In the genomic region with DNA sequence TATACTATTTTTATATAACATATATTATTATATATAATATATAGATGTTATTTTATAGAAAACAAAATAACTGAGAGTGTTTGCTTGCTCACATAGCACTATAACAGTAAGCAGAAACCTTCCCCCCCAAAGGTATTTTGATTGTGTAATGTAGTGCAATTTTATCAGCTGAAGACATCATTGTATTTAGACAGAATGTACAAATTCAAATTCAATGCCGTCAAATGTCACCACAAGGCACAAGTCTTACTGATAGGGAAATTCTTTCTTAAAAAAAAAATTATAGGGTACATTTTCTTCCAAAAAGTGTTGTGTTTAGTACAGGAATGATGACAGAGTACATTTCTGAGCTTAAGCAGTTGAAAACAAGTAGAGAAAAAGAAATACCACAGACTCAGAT, we compare ENCODE assay signal across 16 cellular contexts.
DNase-seq lines count a peak whose midpoint lies in the region; ATAC-seq and TF ChIP-seq lines count a peak whose summit lies in the region.
"Had no signal": no experiment of that assay in that cellular context is flagged by ENCODE, and none has a peak within 500 bp of the region (broad histone marks: within the 10 kb centered on the region; RNA-seq: fewer than 3 reads in every experiment).

No MANE protein-coding gene starts in this region.

- H2AFZ ChIP-seq in hepatocyte: no peak overlapping the region
- no peak overlapping the region for H2AFZ ChIP-seq in GM23338

- 67% methylated on average over 1 of the region's 1 CpG for WGBS in hepatocyte (ENCODE audit: low lambda C conversion rate, missing lambda C conversion rate)

- H3K27me3 Mint-ChIP-seq in GM23338 (ENCODE audit: insufficient read depth, low read depth, poor library complexity): no peaks in the 10 kb centered on the region
- H3K27me3 Mint-ChIP-seq: CD4-positive, alpha-beta T cell; IgD-negative memory B cell had no signal

- DNase-seq in adipocyte (ENCODE audit: low read depth) (peak; percentile 86), cardiac fibroblast (ENCODE audit: low read depth in 2 of 2) (peak; percentile 10 to 34), hepatocyte (ENCODE audit: low spot score) (peak; percentile 3), activated gamma-delta T cell (lab: John Stamatoyannopoulos, UW) (no peak), foreskin fibroblast (no peak), GM23338 (ENCODE audit: low spot score) (no peak)
- DNase-seq: AML-193; CD4-positive, alpha-beta T cell; DMS153; DMS79; GDM1; H9 had no signal

- H3K4me3 Mint-ChIP-seq in GM23338: no peak overlapping the region
- H3K4me3 Mint-ChIP-seq: CD4-positive, alpha-beta T cell; H9; IgD-negative memory B cell had no signal

- no peak overlapping the region for H3K4me2 ChIP-seq in hepatocyte
- no peak overlapping the region for H3K4me2 ChIP-seq in GM23338
- H3K4me2 ChIP-seq: A549 had no signal

- no peaks in the 10 kb centered on the region for H3K36me3 Mint-ChIP-seq in GM23338 (ENCODE audit: low read depth)
- H3K36me3 Mint-ChIP-seq: IgD-negative memory B cell had no signal

- TF ChIP-seq CTCF in cardiac fibroblast (IDR thresholded peaks at IDR 0.05; ENCODE audit: low read depth, low read length): no peak
- TF ChIP-seq CTCF in hepatocyte (IDR thresholded peaks at IDR 0.05; ENCODE audit: poor library complexity): no peak
- no peak for TF ChIP-seq CTCF in foreskin fibroblast (IDR thresholded peaks at IDR 0.05; ENCODE audit: low read depth, low read length)
- no peak for TF ChIP-seq CTCF in GM23338 (conservative IDR thresholded peaks at IDR 0.05; ENCODE audit: low read depth in 2 of 2)

- H3K4me1 Mint-ChIP-seq in GM23338: peaks cover 7% of the 10 kb centered on the region; the same call in 2 of the 3 replicates
- H3K4me1 Mint-ChIP-seq: IgD-negative memory B cell had no signal

- no peak for ATAC-seq in GM23338
- ATAC-seq: A549, HepG2 had no signal

- no peak overlapping the region for H3K4me3 ChIP-seq in adipocyte (ENCODE audit: low read length)
- H3K4me3 ChIP-seq in cardiac fibroblast (replicated peaks in 1 of 2; ENCODE audit: low read depth in 2 of 2, low read length in 2 of 2): no peak overlapping the region
- H3K4me3 ChIP-seq in hepatocyte: no peak overlapping the region
- H3K4me3 ChIP-seq in foreskin fibroblast (ENCODE audit: low read depth in 1 of 2, low read length in 2 of 2): no peak overlapping the region
- no peak overlapping the region for H3K4me3 ChIP-seq in GM23338
- H3K4me3 ChIP-seq: A549 had no signal

- H3K79me2 ChIP-seq in hepatocyte (no peaks in the 10 kb centered on the region), GM23338 (replicated peaks; ENCODE audit: insufficient read depth) (no peaks in the 10 kb centered on the region)

- no peak overlapping the region for H3K9ac ChIP-seq in adipocyte (ENCODE audit: low read length)

- no peaks in the 10 kb centered on the region for H3K9me3 Mint-ChIP-seq in GM23338

- H3K27ac ChIP-seq in hepatocyte (no peak overlapping the region), GM23338 (ENCODE audit: low read depth) (no peak overlapping the region)
- H3K27ac ChIP-seq: A549, C4-2B had no signal

- no peaks in the 10 kb centered on the region for H3K9me3 ChIP-seq in adipocyte (ENCODE audit: control insufficient read depth, low read length)
- no peaks in the 10 kb centered on the region for H3K9me3 ChIP-seq in hepatocyte (ENCODE audit: low read depth)
- H3K9me3 ChIP-seq: A549 had no signal

- H4K20me1 ChIP-seq in hepatocyte (ENCODE audit: insufficient read depth, poor library complexity, severe bottlenecking) (no peaks in the 10 kb centered on the region), GM23338 (replicated peaks; ENCODE audit: insufficient read depth) (no peaks in the 10 kb centered on the region)

- H3F3A ChIP-seq in GM23338 (replicated peaks; ENCODE audit: low read depth): no peaks in the 10 kb centered on the region

- H3K27me3 ChIP-seq in adipocyte (replicated peaks; ENCODE audit: control insufficient read depth, insufficient read depth, low read length) (no peaks in the 10 kb centered on the region), hepatocyte (no peaks in the 10 kb centered on the region), GM23338 (ENCODE audit: insufficient read depth) (no peaks in the 10 kb centered on the region)

- H3K4me1 ChIP-seq in adipocyte (ENCODE audit: control insufficient read depth, insufficient read depth, low read length) (peaks cover 4% of the 10 kb centered on the region), hepatocyte (ENCODE audit: insufficient read depth) (no peaks in the 10 kb centered on the region), GM23338 (ENCODE audit: insufficient read depth) (no peaks in the 10 kb centered on the region)
- H3K4me1 ChIP-seq: A549 had no signal

- no peaks in the 10 kb centered on the region for H3K9me2 ChIP-seq in hepatocyte (replicated peaks; ENCODE audit: insufficient read depth)
- no peaks in the 10 kb centered on the region for H3K9me2 ChIP-seq in GM23338 (ENCODE audit: insufficient read depth)

- no peaks in the 10 kb centered on the region for H3K36me3 ChIP-seq in adipocyte (ENCODE audit: control insufficient read depth, insufficient read depth, low read length, severe bottlenecking)
- H3K36me3 ChIP-seq in hepatocyte (replicated peaks; ENCODE audit: insufficient read depth, low read depth): no peaks in the 10 kb centered on the region
- no peaks in the 10 kb centered on the region for H3K36me3 ChIP-seq in GM23338 (ENCODE audit: insufficient read depth)

- no peak overlapping the region for H3K27ac Mint-ChIP-seq in GM23338
- H3K27ac Mint-ChIP-seq: CD4-positive, alpha-beta T cell; H9; IgD-negative memory B cell had no signal

TF ChIP-seq in GM23338, 12 proteins besides CTCF, POLR2A, EP300 and RAD21 (continues in another document):
- TF ChIP-seq POLR2AphosphoS5 (IDR thresholded peaks at IDR 0.05; ENCODE audit: low read depth): no peak
- no peak for TF ChIP-seq ZNF114 (CRISPR knock-in tag; IDR thresholded peaks at IDR 0.05)
- TF ChIP-seq CREB1 (CRISPR knock-in tag; IDR thresholded peaks at IDR 0.05; ENCODE audit: low read depth): no peak
- TF ChIP-seq EZH2phosphoT487 (IDR thresholded peaks at IDR 0.05; ENCODE audit: unreplicated experiment): no peak
- TF ChIP-seq ZNF331 (CRISPR knock-in tag; IDR thresholded peaks at IDR 0.05; ENCODE audit: low read depth): no peak
- no peak for TF ChIP-seq JUNB (IDR thresholded peaks at IDR 0.05; ENCODE audit: unreplicated experiment)
- TF ChIP-seq STAT1 (IDR thresholded peaks at IDR 0.05; ENCODE audit: unreplicated experiment): no peak
- TF ChIP-seq EZH2 (IDR thresholded peaks at IDR 0.05; ENCODE audit: low read depth, unreplicated experiment): no peak
- TF ChIP-seq, protein P1, sequence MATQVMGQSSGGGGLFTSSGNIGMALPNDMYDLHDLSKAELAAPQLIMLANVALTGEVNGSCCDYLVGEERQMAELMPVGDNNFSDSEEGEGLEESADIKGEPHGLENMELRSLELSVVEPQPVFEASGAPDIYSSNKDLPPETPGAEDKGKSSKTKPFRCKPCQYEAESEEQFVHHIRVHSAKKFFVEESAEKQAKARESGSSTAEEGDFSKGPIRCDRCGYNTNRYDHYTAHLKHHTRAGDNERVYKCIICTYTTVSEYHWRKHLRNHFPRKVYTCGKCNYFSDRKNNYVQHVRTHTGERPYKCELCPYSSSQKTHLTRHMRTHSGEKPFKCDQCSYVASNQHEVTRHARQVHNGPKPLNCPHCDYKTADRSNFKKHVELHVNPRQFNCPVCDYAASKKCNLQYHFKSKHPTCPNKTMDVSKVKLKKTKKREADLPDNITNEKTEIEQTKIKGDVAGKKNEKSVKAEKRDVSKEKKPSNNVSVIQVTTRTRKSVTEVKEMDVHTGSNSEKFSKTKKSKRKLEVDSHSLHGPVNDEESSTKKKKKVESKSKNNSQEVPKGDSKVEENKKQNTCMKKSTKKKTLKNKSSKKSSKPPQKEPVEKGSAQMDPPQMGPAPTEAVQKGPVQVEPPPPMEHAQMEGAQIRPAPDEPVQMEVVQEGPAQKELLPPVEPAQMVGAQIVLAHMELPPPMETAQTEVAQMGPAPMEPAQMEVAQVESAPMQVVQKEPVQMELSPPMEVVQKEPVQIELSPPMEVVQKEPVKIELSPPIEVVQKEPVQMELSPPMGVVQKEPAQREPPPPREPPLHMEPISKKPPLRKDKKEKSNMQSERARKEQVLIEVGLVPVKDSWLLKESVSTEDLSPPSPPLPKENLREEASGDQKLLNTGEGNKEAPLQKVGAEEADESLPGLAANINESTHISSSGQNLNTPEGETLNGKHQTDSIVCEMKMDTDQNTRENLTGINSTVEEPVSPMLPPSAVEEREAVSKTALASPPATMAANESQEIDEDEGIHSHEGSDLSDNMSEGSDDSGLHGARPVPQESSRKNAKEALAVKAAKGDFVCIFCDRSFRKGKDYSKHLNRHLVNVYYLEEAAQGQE (IDR thresholded peaks at IDR 0.05; ENCODE audit: unreplicated experiment): no peak
- TF ChIP-seq NANOG (IDR thresholded peaks at IDR 0.05; ENCODE audit: borderline replicate concordance): no peak
- TF ChIP-seq, protein P2, sequence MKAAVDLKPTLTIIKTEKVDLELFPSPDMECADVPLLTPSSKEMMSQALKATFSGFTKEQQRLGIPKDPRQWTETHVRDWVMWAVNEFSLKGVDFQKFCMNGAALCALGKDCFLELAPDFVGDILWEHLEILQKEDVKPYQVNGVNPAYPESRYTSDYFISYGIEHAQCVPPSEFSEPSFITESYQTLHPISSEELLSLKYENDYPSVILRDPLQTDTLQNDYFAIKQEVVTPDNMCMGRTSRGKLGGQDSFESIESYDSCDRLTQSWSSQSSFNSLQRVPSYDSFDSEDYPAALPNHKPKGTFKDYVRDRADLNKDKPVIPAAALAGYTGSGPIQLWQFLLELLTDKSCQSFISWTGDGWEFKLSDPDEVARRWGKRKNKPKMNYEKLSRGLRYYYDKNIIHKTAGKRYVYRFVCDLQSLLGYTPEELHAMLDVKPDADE (IDR thresholded peaks at IDR 0.05): no peak

Comparison
In these comparisons a context has a peak if more than half of its experiments do, and no peak if none do; other contexts are left out.
1. DNase-seq: peak in adipocyte (single experiment), cardiac fibroblast (2 of 2) and hepatocyte (single experiment); none in activated gamma-delta T cell (single experiment), foreskin fibroblast (0 of 2) and GM23338 (single experiment).